Comparison of ENCODE assay signal across 2 cellular contexts in genomic region chr12:68844318-68844745, GRCh38.
TF ChIP-seq lines count a peak whose summit lies in the region.

No MANE protein-coding gene starts in this region.

TF ChIP-seq in GM23338, 12 proteins besides CTCF, POLR2A, EP300 and RAD21:
- TF ChIP-seq, protein P1, sequence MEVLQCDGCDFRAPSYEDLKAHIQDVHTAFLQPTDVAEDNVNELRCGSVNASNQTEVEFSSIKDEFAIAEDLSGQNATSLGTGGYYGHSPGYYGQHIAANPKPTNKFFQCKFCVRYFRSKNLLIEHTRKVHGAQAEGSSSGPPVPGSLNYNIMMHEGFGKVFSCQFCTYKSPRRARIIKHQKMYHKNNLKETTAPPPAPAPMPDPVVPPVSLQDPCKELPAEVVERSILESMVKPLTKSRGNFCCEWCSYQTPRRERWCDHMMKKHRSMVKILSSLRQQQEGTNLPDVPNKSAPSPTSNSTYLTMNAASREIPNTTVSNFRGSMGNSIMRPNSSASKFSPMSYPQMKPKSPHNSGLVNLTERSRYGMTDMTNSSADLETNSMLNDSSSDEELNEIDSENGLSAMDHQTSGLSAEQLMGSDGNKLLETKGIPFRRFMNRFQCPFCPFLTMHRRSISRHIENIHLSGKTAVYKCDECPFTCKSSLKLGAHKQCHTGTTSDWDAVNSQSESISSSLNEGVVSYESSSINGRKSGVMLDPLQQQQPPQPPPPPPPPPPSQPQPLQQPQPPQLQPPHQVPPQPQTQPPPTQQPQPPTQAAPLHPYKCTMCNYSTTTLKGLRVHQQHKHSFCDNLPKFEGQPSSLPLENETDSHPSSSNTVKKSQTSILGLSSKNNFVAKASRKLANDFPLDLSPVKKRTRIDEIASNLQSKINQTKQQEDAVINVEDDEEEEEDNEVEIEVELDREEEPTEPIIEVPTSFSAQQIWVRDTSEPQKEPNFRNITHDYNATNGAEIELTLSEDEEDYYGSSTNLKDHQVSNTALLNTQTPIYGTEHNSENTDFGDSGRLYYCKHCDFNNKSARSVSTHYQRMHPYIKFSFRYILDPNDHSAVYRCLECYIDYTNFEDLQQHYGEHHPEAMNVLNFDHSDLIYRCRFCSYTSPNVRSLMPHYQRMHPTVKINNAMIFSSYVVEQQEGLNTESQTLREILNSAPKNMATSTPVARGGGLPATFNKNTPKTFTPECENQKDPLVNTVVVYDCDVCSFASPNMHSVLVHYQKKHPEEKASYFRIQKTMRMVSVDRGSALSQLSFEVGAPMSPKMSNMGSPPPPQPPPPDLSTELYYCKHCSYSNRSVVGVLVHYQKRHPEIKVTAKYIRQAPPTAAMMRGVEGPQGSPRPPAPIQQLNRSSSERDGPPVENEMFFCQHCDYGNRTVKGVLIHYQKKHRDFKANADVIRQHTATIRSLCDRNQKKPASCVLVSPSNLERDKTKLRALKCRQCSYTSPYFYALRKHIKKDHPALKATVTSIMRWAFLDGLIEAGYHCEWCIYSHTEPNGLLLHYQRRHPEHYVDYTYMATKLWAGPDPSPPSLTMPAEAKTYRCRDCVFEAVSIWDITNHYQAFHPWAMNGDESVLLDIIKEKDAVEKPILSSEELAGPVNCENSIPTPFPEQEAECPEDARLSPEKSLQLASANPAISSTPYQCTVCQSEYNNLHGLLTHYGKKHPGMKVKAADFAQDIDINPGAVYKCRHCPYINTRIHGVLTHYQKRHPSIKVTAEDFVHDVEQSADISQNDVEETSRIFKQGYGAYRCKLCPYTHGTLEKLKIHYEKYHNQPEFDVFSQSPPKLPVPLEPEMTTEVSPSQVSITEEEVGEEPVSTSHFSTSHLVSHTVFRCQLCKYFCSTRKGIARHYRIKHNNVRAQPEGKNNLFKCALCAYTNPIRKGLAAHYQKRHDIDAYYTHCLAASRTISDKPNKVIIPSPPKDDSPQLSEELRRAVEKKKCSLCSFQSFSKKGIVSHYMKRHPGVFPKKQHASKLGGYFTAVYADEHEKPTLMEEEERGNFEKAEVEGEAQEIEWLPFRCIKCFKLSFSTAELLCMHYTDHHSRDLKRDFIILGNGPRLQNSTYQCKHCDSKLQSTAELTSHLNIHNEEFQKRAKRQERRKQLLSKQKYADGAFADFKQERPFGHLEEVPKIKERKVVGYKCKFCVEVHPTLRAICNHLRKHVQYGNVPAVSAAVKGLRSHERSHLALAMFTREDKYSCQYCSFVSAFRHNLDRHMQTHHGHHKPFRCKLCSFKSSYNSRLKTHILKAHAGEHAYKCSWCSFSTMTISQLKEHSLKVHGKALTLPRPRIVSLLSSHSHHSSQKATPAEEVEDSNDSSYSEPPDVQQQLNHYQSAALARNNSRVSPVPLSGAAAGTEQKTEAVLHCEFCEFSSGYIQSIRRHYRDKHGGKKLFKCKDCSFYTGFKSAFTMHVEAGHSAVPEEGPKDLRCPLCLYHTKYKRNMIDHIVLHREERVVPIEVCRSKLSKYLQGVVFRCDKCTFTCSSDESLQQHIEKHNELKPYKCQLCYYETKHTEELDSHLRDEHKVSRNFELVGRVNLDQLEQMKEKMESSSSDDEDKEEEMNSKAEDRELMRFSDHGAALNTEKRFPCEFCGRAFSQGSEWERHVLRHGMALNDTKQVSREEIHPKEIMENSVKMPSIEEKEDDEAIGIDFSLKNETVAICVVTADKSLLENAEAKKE (CRISPR knock-in tag; IDR thresholded peaks at IDR 0.05) = no peak
- TF ChIP-seq EZH2 (IDR thresholded peaks at IDR 0.05; ENCODE audit: low read depth, unreplicated experiment) (no peak), REST (IDR thresholded peaks at IDR 0.05; ENCODE audit: unreplicated experiment) (no peak), NANOG (IDR thresholded peaks at IDR 0.05; ENCODE audit: borderline replicate concordance) (no peak), ETS1 (IDR thresholded peaks at IDR 0.05) (no peak), JUNB (IDR thresholded peaks at IDR 0.05; ENCODE audit: unreplicated experiment) (no peak), EZH2phosphoT487 (IDR thresholded peaks at IDR 0.05; ENCODE audit: unreplicated experiment) (no peak), STAT1 (IDR thresholded peaks at IDR 0.05; ENCODE audit: unreplicated experiment) (no peak), ZNF331 (CRISPR knock-in tag; IDR thresholded peaks at IDR 0.05; ENCODE audit: low read depth) (no peak), CREB1 (CRISPR knock-in tag; IDR thresholded peaks at IDR 0.05; ENCODE audit: low read depth) (no peak), ZNF114 (CRISPR knock-in tag; IDR thresholded peaks at IDR 0.05) (no peak), POLR2AphosphoS5 (IDR thresholded peaks at IDR 0.05; ENCODE audit: low read depth) (no peak)
TF ChIP-seq in GM23338: peak in this region for 0.

TF ChIP-seq in H1, 55 proteins besides CTCF, POLR2A, EP300 and RAD21:
- TF ChIP-seq POLR2AphosphoS5 (IDR thresholded peaks at IDR 0.05; ENCODE audit: low read depth, low read length) (peak; percentile 67; the same call in 1 of the 2 replicates), JUND (IDR thresholded peaks at IDR 0.05; ENCODE audit: low read length) (no peak), GTF2F1 (IDR thresholded peaks at IDR 0.05; ENCODE audit: borderline replicate concordance, low read depth, low read length) (no peak), HDAC2 (IDR thresholded peaks at IDR 0.05; ENCODE audit: borderline replicate concordance in 1 of 2, low read depth in 2 of 2, low read length in 2 of 2) (no peak)
TF ChIP-seq in H1: peak in this region for 1.
